Comparison of ENCODE assay signal across 16 cellular contexts in the genomic region with DNA sequence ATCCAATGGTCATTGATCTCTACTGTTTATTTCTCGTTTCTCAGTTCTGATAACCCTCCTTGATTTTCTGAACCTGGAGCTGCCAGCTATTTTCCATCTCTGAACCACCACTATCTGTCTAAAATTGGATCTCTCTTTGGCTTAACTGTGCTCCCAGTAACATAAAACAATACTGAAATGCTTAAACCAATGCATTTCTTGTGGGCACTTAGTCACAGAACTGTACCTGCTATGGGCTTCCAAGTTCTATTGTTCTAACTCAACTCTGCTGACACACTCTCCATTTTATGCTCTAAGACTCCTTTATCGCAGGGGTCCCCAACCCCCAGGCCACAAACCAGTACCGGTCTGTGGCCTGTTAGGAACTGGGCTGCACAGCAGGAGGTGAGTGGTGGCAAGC.
A peak's percentile ranks its signal among the peaks of the same experiment; 100 is the strongest.
DNase-seq lines count a peak whose midpoint lies in the region; ATAC-seq and TF ChIP-seq lines count a peak whose summit lies in the region.
"Had no signal": no experiment of that assay in that cellular context is flagged by ENCODE, and none has a peak within 500 bp of the region (broad histone marks: within the 10 kb centered on the region; RNA-seq: fewer than 3 reads in every experiment).

No MANE protein-coding gene starts in this region.

- no peaks in the 10 kb centered on the region for H3K36me3 Mint-ChIP-seq in naive thymus-derived CD8-positive, alpha-beta T cell

- no peak for DNase-seq in heart right ventricle
- no peak for DNase-seq in Right ventricle myocardium superior
- no peak for DNase-seq in upper lobe of left lung
- DNase-seq in central memory CD4-positive, alpha-beta T cell: no peak
- no peak for DNase-seq in dorsolateral prefrontal cortex
- no peak for DNase-seq in naive thymus-derived CD8-positive, alpha-beta T cell
- DNase-seq: activated CD4-positive, CD25-positive, alpha-beta regulatory T cell treated with anti-CD3 and anti-CD28 coated beads, Interleukin-2, amount 50 U/mL, for 72 hours; DMS153; H7; mesendoderm; NCI-H526 treated with DMSO at 0.1 percent for 48 hours; SJCRH30 had no signal

- H3K4me3 ChIP-seq in heart right ventricle (no peak overlapping the region), duodenal mucosa (ENCODE audit: low read depth in 1 of 2, low read length in 2 of 2) (no peak overlapping the region), mucosa of rectum (ENCODE audit: low read length in 2 of 2) (no peak overlapping the region), upper lobe of left lung (no peak overlapping the region), dorsolateral prefrontal cortex (no peak overlapping the region)
- H3K4me3 ChIP-seq: prostate gland, SJCRH30 had no signal

- H3K27me3 ChIP-seq in heart right ventricle (no peaks in the 10 kb centered on the region), duodenal mucosa (ENCODE audit: control insufficient read depth in 1 of 2, insufficient read depth in 2 of 2, low read length in 2 of 2) (no peaks in the 10 kb centered on the region), mucosa of rectum (ENCODE audit: control insufficient read depth in 2 of 2, insufficient read depth in 2 of 2, low read length in 2 of 2) (no peaks in the 10 kb centered on the region), upper lobe of left lung (no peaks in the 10 kb centered on the region), dorsolateral prefrontal cortex (no peaks in the 10 kb centered on the region)
- H3K27me3 ChIP-seq: SJCRH30 had no signal

- no peaks in the 10 kb centered on the region for H3K9me3 Mint-ChIP-seq in naive thymus-derived CD8-positive, alpha-beta T cell
- H3K9me3 Mint-ChIP-seq: type B pancreatic cell had no signal

- POLR2A ChIA-PET in naive thymus-derived CD8-positive, alpha-beta T cell (lab: Charles Lee): no interaction called here

- H3K9me3 ChIP-seq in heart right ventricle (no peaks in the 10 kb centered on the region), duodenal mucosa (ENCODE audit: control insufficient read depth in 1 of 2, low read length in 2 of 2) (no peaks in the 10 kb centered on the region), mucosa of rectum (ENCODE audit: control insufficient read depth in 2 of 2, low read length in 2 of 2) (no peaks in the 10 kb centered on the region), upper lobe of left lung (no peaks in the 10 kb centered on the region)
- H3K9me3 ChIP-seq: prostate gland, SJCRH30 had no signal

- peaks cover 0 to 14% (median 10%) of the 10 kb centered on the region in 5 donors for H3K27me3 Mint-ChIP-seq in naive thymus-derived CD8-positive, alpha-beta T cell
- H3K27me3 Mint-ChIP-seq: type B pancreatic cell had no signal

- H3K4me1 ChIP-seq in heart right ventricle: peaks cover 0 to 78% (median 36%) of the 10 kb centered on the region in 9 donors
- peaks cover 4 to 15% of the 10 kb centered on the region in 2 donors for H3K4me1 ChIP-seq in duodenal mucosa (ENCODE audit: control insufficient read depth in 1 of 2, insufficient read depth in 2 of 2, low read length in 2 of 2)
- peaks cover 0 to 12% of the 10 kb centered on the region in 2 donors for H3K4me1 ChIP-seq in mucosa of rectum (ENCODE audit: control insufficient read depth in 2 of 2, insufficient read depth in 2 of 2, low read length in 2 of 2)
- H3K4me1 ChIP-seq in upper lobe of left lung: peaks cover 34 to 53% (median 38%) of the 10 kb centered on the region in 4 donors
- H3K4me1 ChIP-seq: prostate gland, SJCRH30 had no signal

- no peak overlapping the region for H3K4me3 Mint-ChIP-seq in naive thymus-derived CD8-positive, alpha-beta T cell
- H3K4me3 Mint-ChIP-seq: type B pancreatic cell had no signal

- no peak for TF ChIP-seq EP300 in upper lobe of left lung (IDR thresholded peaks at IDR 0.05)

- peak overlapping the region in 8 of 10 donors; percentile 11 to 85 (median 59) for H3K27ac ChIP-seq in heart right ventricle
- peak overlapping the region; percentile 34 for H3K27ac ChIP-seq in duodenal mucosa (ENCODE audit: low read depth, low read length)
- H3K27ac ChIP-seq in mucosa of rectum (ENCODE audit: low read depth in 2 of 2, low read length in 2 of 2): peak overlapping the region; percentile 62 to 71
- H3K27ac ChIP-seq in upper lobe of left lung: peak overlapping the region; percentile 62 to 80 (median 70)
- peak overlapping the region in 6 of 59 donors; percentile 29 to 54 (median 46) for H3K27ac ChIP-seq in dorsolateral prefrontal cortex
- H3K27ac ChIP-seq: SJCRH30 had no signal

- H3K9ac ChIP-seq in duodenal mucosa (ENCODE audit: low read depth in 1 of 2, low read length in 2 of 2): no peak overlapping the region
- no peak overlapping the region for H3K9ac ChIP-seq in mucosa of rectum (ENCODE audit: low read depth in 1 of 2, low read length in 2 of 2)

- H3K4me1 Mint-ChIP-seq in naive thymus-derived CD8-positive, alpha-beta T cell: peaks cover 0 to 4% (median 0%) of the 10 kb centered on the region in 4 donors

- H3K27ac Mint-ChIP-seq in naive thymus-derived CD8-positive, alpha-beta T cell: no peak overlapping the region
- H3K27ac Mint-ChIP-seq: type B pancreatic cell had no signal

- 92 to 94% methylated on average over 3 of the region's 3 CpGs for WGBS in heart right ventricle, 2 donors
- 82 to 88% methylated on average over 3 of the region's 3 CpGs for WGBS in upper lobe of left lung, 2 donors

- TF ChIP-seq POLR2A in upper lobe of left lung (IDR thresholded peaks at IDR 0.05): no peak

- intact Hi-C loops in heart right ventricle (cut with DNase I): loop anchor here in 2 of 10 donors (10.0 kb wide), 2 partner anchors 53 to 203 kb away; no protein-coding TSS in a partner anchor
- intact Hi-C loops in Right ventricle myocardium superior (cut with DNase I): no loop called here
- intact Hi-C loops in dorsolateral prefrontal cortex (cut with DNase I): no loop called here

- no peaks in the 10 kb centered on the region for H3K36me3 ChIP-seq in heart right ventricle
- H3K36me3 ChIP-seq in duodenal mucosa (ENCODE audit: control insufficient read depth in 1 of 2, insufficient read depth in 2 of 2, low read length in 2 of 2): no peaks in the 10 kb centered on the region
- H3K36me3 ChIP-seq in mucosa of rectum (ENCODE audit: control insufficient read depth in 2 of 2, insufficient read depth in 2 of 2, low read length in 2 of 2): no peaks in the 10 kb centered on the region
- H3K36me3 ChIP-seq in upper lobe of left lung: no peaks in the 10 kb centered on the region
- H3K36me3 ChIP-seq: prostate gland had no signal

- no peak for TF ChIP-seq CTCF in heart right ventricle (IDR thresholded peaks at IDR 0.05)
- no peak for TF ChIP-seq CTCF in upper lobe of left lung (IDR thresholded peaks at IDR 0.05)
- TF ChIP-seq CTCF in dorsolateral prefrontal cortex (IDR thresholded peaks at IDR 0.05 in 54 of 56, conservative IDR thresholded peaks at IDR 0.05 in 2 of 56; ENCODE audit: low read depth in 1 of 56, partially characterized antibody in 56 of 56): no peak

- ATAC-seq in heart right ventricle (no peak), Right ventricle myocardium superior (ENCODE audit: poor library complexity) (no peak), upper lobe of left lung (ENCODE audit: low FRiP score in 2 of 2) (no peak)
- no peak for ATAC-seq in naive thymus-derived CD8-positive, alpha-beta T cell
